Comparison of ENCODE assay signal across 13 cellular contexts in genomic region chr19:11265785-11266236, GRCh38. TPM values are rescaled to one million over a fixed set of nuclear protein-coding genes. Genes with fewer than 3 reads are reported as not detected.
DNase-seq lines count a peak whose midpoint lies in the region; ATAC-seq, FAIRE-seq and TF ChIP-seq lines count a peak whose summit lies in the region.
"Had no signal": no experiment of that assay in that cellular context is flagged by ENCODE, and none has a peak within 500 bp of the region (broad histone marks: within the 10 kb centered on the region; RNA-seq: fewer than 3 reads in every experiment).

No MANE protein-coding gene starts in this region.

- peak; percentile 97 for FAIRE-seq in HepG2 (lab: Jason Lieb, UNC)

- CTCF ChIA-PET in HepG2 (lab: Yijun Ruan, JAX; ENCODE audit: low intra/inter-chr PET ratio, low total read pairs), result no interaction called here

- no peak for TF ChIP-seq CTCF in heart right ventricle (IDR thresholded peaks at IDR 0.05)
- TF ChIP-seq CTCF in HepG2 (CRISPR knock-in tag; IDR thresholded peaks at IDR 0.05), result peak; percentile 44

- H3K36me3 ChIP-seq in heart right ventricle, result no peaks in the 10 kb centered on the region
- H3K36me3 ChIP-seq in SJCRH30, result no peaks in the 10 kb centered on the region
- H3K36me3 ChIP-seq in HepG2 (replicated peaks in 1 of 2; ENCODE audit: control insufficient read depth in 1 of 2, insufficient read depth in 2 of 2, low read length in 2 of 2), result no peaks in the 10 kb centered on the region
- H3K36me3 ChIP-seq in HAP-1 (replicated peaks), result no peaks in the 10 kb centered on the region

- H3K4me1 ChIP-seq in heart right ventricle, result peaks cover 11 to 72% (median 28%) of the 10 kb centered on the region in 9 donors
- peaks cover 24% of the 10 kb centered on the region for H3K4me1 ChIP-seq in SJCRH30
- peaks cover 81% of the 10 kb centered on the region for H3K4me1 ChIP-seq in HepG2 (ENCODE audit: insufficient read depth, low read length)
- H3K4me1 ChIP-seq in HAP-1, result no peaks in the 10 kb centered on the region; the same call in 1 of the 2 replicates

- TF ChIP-seq POLR2A in HepG2 (IDR thresholded peaks at IDR 0.05; ENCODE audit: insufficient read depth in 1 of 2, low read depth in 2 of 2, low read length in 2 of 2), result peak in 1 of 2 experiments; percentile 54; a peak in 1 of 4 replicates

- H3K27me3 ChIP-seq in heart right ventricle (peaks cover 0 to 40% (median 0%) of the 10 kb centered on the region in 7 donors), SJCRH30 (no peaks in the 10 kb centered on the region), HepG2 (ENCODE audit: control insufficient read depth in 1 of 2, insufficient read depth in 2 of 2, low read length in 2 of 2) (peaks cover 0 to 2% of the 10 kb centered on the region in 2 experiments; a peak in 1 of 5 replicates), HAP-1 (ENCODE audit: low read depth) (no peaks in the 10 kb centered on the region)

- no peaks in the 10 kb centered on the region for H3K9me3 ChIP-seq in heart right ventricle
- H3K9me3 ChIP-seq in SJCRH30 (replicated peaks), result no peaks in the 10 kb centered on the region
- H3K9me3 ChIP-seq in HepG2 (ENCODE audit: low read length), result no peaks in the 10 kb centered on the region
- H3K9me3 ChIP-seq in HAP-1, result no peaks in the 10 kb centered on the region

- TF ChIP-seq RAD21 in HepG2 (CRISPR knock-in tag; IDR thresholded peaks at IDR 0.05), result peak; percentile 52

- 77 to 78% methylated on average over 11 of the region's 11 CpGs for WGBS in heart right ventricle, 2 donors
- WGBS in HepG2 (ENCODE audit: low lambda C conversion rate), result 0% methylated on average over 8 of the region's 11 CpGs

- DNase-seq in heart right ventricle (no peak), Right ventricle myocardium inferior (ENCODE audit: missing footprints) (no peak), SJCRH30 (peak; percentile 77 to 85), HepG2 (ENCODE audit: low spot score) (peak; percentile 93), ureter (ENCODE audit: low spot score) (peak; percentile 90), substantia nigra (lab: John Stamatoyannopoulos, UW) (no peak), HAP-1 (ENCODE audit: low spot score in 2 of 2) (no peak)
- DNase-seq: activated CD4-positive, CD25-positive, alpha-beta regulatory T cell; activated naive CD4-positive, alpha-beta T cell treated with Interleukin-2 at 50 U/mL for 16 hours; KBM-7; stimulated activated naive B cell treated with anti-CD40 and anti-IgM and Interleukin-4, amounts not matched to agents 10 μg/mL and 1 μg/mL and 100 μg/mL, for 72 hours had no signal

- ATAC-seq in heart right ventricle (peak in 1 of 8 donors; percentile 6), Right ventricle myocardium inferior (no peak), HepG2 (peak; percentile 95), GM19023 (IDR thresholded peaks at IDR 0.05; ENCODE audit: unreplicated experiment) (no peak)
- ATAC-seq: stimulated activated naive B cell treated with anti-CD40 and anti-IgM and Interleukin-4, amounts not matched to agents 10 μg/mL and 1 μg/mL and 100 μg/mL, for 72 hours had no signal

- H3K27ac ChIP-seq in heart right ventricle (peak overlapping the region in 8 of 10 donors; percentile 50 to 99 (median 86)), SJCRH30 (peak overlapping the region; percentile 22; the same call in 1 of the 2 replicates), HepG2 (ENCODE audit: extremely low read length, insufficient read depth, low read length) (peak overlapping the region; percentile 25), substantia nigra (ENCODE audit: low read depth, low read length, poor library complexity, severe bottlenecking) (no peak overlapping the region)

- peak overlapping the region; percentile 23; the same call in 1 of the 2 replicates for H3K9ac ChIP-seq in HepG2 (ENCODE audit: insufficient read depth, low read depth, low read length)

- TF ChIP-seq EP300 in HepG2 (IDR thresholded peaks at IDR 0.05; ENCODE audit: low read depth in 2 of 2, low read length in 2 of 2) (peak in 1 of 2 experiments; percentile 93; a peak in 2 of 4 replicates), HepG2 (CRISPR knock-in tag; IDR thresholded peaks at IDR 0.05; ENCODE audit: borderline replicate concordance) (peak; percentile 91)

- no peak overlapping the region for H2AFZ ChIP-seq in HepG2 (ENCODE audit: low read length)

- H3K4me3 ChIP-seq in heart right ventricle (no peak overlapping the region), SJCRH30 (no peak overlapping the region), HepG2 (replicated peaks in 1 of 3; ENCODE audit: insufficient read depth in 1 of 3, low read depth in 2 of 3, low read length in 3 of 3) (peak overlapping the region in 1 of 3 experiments; percentile 14; a peak in 1 of 6 replicates), HAP-1 (no peak overlapping the region)

- no peaks in the 10 kb centered on the region for H3K79me2 ChIP-seq in HepG2 (ENCODE audit: insufficient read depth, low read length)

- in situ Hi-C loops in HepG2 (cut with HindIII; ENCODE audit: extremely low pct_ligation_motif_present, low pct_unique_long_range_greater_than_20kb), result no loop called here
- in situ Hi-C loops in HAP-1 (cut with MboI; ENCODE audit: low sequenced_read_pairs), result no loop called here

- POLR2A ChIA-PET in HepG2 (lab: Yijun Ruan, JAX), result interaction anchor here (0.7 to 2.6 kb wide), 7 partner anchors 9 to 123 kb away, joined by 3 to 12 read pairs (median 5); partner anchors contain the start of gene SWSAP1

- intact Hi-C loops in heart right ventricle (cut with DNase I) (no loop called here), Right ventricle myocardium inferior (cut with DNase I) (no loop called here), HepG2 (cut with micrococcal nuclease; ENCODE audit: unreplicated experiment) (loop anchor here (2.0 kb wide), 1 partner anchor 23 kb away; no protein-coding TSS in a partner anchor)

- no TSS peak for BruUV-seq in HepG2 (replicated peaks; lab: Mats Ljungman, UMichigan)

- no peaks in the 10 kb centered on the region for H4K20me1 ChIP-seq in HepG2 (ENCODE audit: insufficient read depth, low read length)

- peak overlapping the region; percentile 55 for H3K4me2 ChIP-seq in HepG2 (ENCODE audit: low read depth, low read length)

RNA-seq across cellular contexts. Expression of gene DOCK6, which starts 3.5 kb away (rescaled TPM):
- total RNA-seq in heart right ventricle (10 to 100 TPM; 27.6 to 57.2 (median 40.2) TPM), Right ventricle myocardium inferior (35.1 TPM), HepG2 (2016; rRNA removed; fragmentation: Illumina TruSeq; extraction: Trizol) (4.1 and 5.4 TPM in 2 replicates), ureter (125 TPM)
- polyA plus RNA-seq in heart right ventricle (10 to 100 TPM; 29.0 to 73.3 TPM), HepG2 (2011; rRNA removed) (38.1 and 46.6 TPM in 2 replicates)
- 15.2 and 18.3 TPM in 2 replicates for total RNA-seq in SJCRH30 (2014; rRNA removed; shearing (Covaris generic))
- total RNA-seq in HepG2 (2016; cell fraction: cytosol; rRNA removed; fragmentation: Illumina TruSeq; extraction: Trizol; ENCODE audit: low read depth), result 4.1 and 5.4 TPM in 2 replicates
- total RNA-seq in HepG2 (2016; cell fraction: insoluble cytoplasmic fraction; rRNA removed; fragmentation: Illumina TruSeq; extraction: Trizol), result 3.1 and 3.4 TPM in 2 replicates
- total RNA-seq in HepG2 (2016; cell fraction: membrane; rRNA removed; fragmentation: Illumina TruSeq; extraction: Trizol), result 3.4 and 4.4 TPM in 2 replicates
- total RNA-seq in HepG2 (2016; cell fraction: nucleus; rRNA removed; fragmentation: Illumina TruSeq; extraction: Trizol), result 5.8 and 8.9 TPM in 2 replicates
- 15.5 and 23.3 TPM in 2 replicates for polyA plus RNA-seq in HepG2 (2011; cell fraction: cytosol; rRNA removed)
- 209 and 275 TPM in 2 replicates for polyA plus RNA-seq in HepG2 (2011; cell fraction: nucleus; rRNA removed)
- polyA plus RNA-seq in HepG2 (2012), result 28.7 and 32.5 TPM in 2 replicates
- polyA plus RNA-seq in HepG2 (2016; cell fraction: cytosol; fragmentation: Illumina TruSeq; extraction: Trizol; ENCODE audit: low read depth), result 1.4 and 1.7 TPM in 2 replicates
- 5.4 and 9.2 TPM in 2 replicates for polyA plus RNA-seq in HepG2 (2016; cell fraction: insoluble cytoplasmic fraction; fragmentation: Illumina TruSeq; extraction: Trizol; ENCODE audit: low read depth)
- polyA plus RNA-seq in HepG2 (2016; cell fraction: membrane; fragmentation: Illumina TruSeq; extraction: Trizol; ENCODE audit: low read depth), result 3.5 and 3.9 TPM in 2 replicates
- 29.0 and 30.8 TPM in 2 replicates for polyA plus RNA-seq in HepG2 (2016; cell fraction: nucleus; fragmentation: Illumina TruSeq; extraction: Trizol; ENCODE audit: insufficient read depth, low read depth)
- polyA minus RNA-seq in HepG2 (2011; rRNA and poly(A)+ RNA removed; ENCODE audit: low replicate concordance), result 8.5 and 93.0 TPM in 2 replicates
- 27.5 and 35.8 TPM in 2 replicates for polyA minus RNA-seq in HepG2 (2011; cell fraction: cytosol; rRNA and poly(A)+ RNA removed)
- polyA minus RNA-seq in HepG2 (2011; cell fraction: nucleus; rRNA and poly(A)+ RNA removed), result 45.7 and 50.6 TPM in 2 replicates

RNA-seq across cellular contexts. Expression of gene ANGPTL8, which starts 26.4 kb away (rescaled TPM):
- total RNA-seq in heart right ventricle (1 to 10 TPM in 2 of 10 donors, under 1 TPM in 2, not detected in 6; 0.34 to 1.8 (median 0.99) TPM), Right ventricle myocardium inferior (0.87 TPM), HepG2 (2016; rRNA removed; fragmentation: Illumina TruSeq; extraction: Trizol) (9.8 and 27.3 TPM in 2 replicates), ureter (not detected)
- polyA plus RNA-seq in heart right ventricle (10 to 100 TPM in 1 of 2 donors, 1 to 10 TPM in 1; 3.9 to 13.0 TPM), HepG2 (2011; rRNA removed) (243 and 436 TPM in 2 replicates)
- not detected in 2 replicates for total RNA-seq in SJCRH30 (2014; rRNA removed; shearing (Covaris generic))
- total RNA-seq in HepG2 (2016; cell fraction: cytosol; rRNA removed; fragmentation: Illumina TruSeq; extraction: Trizol; ENCODE audit: low read depth), result 8.5 and 9.2 TPM in 2 replicates
- total RNA-seq in HepG2 (2016; cell fraction: insoluble cytoplasmic fraction; rRNA removed; fragmentation: Illumina TruSeq; extraction: Trizol), result 10.0 and 28.0 TPM in 2 replicates
- total RNA-seq in HepG2 (2016; cell fraction: membrane; rRNA removed; fragmentation: Illumina TruSeq; extraction: Trizol), result 4.7 and 6.0 TPM in 2 replicates
- total RNA-seq in HepG2 (2016; cell fraction: nucleus; rRNA removed; fragmentation: Illumina TruSeq; extraction: Trizol), result 17.9 and 23.8 TPM in 2 replicates
- polyA plus RNA-seq in HepG2 (2011; cell fraction: cytosol; rRNA removed), result 348 and 360 TPM in 2 replicates
- 144 and 221 TPM in 2 replicates for polyA plus RNA-seq in HepG2 (2011; cell fraction: nucleus; rRNA removed)
- 51.8 and 140 TPM in 2 replicates for polyA plus RNA-seq in HepG2 (2012)
- polyA plus RNA-seq in HepG2 (2016; cell fraction: cytosol; fragmentation: Illumina TruSeq; extraction: Trizol; ENCODE audit: low read depth), result 5.4 and 8.8 TPM in 2 replicates
- polyA plus RNA-seq in HepG2 (2016; cell fraction: insoluble cytoplasmic fraction; fragmentation: Illumina TruSeq; extraction: Trizol; ENCODE audit: low read depth), result 8.3 and 9.3 TPM in 2 replicates
- 5.7 and 6.0 TPM in 2 replicates for polyA plus RNA-seq in HepG2 (2016; cell fraction: membrane; fragmentation: Illumina TruSeq; extraction: Trizol; ENCODE audit: low read depth)
- 33.3 and 34.8 TPM in 2 replicates for polyA plus RNA-seq in HepG2 (2016; cell fraction: nucleus; fragmentation: Illumina TruSeq; extraction: Trizol; ENCODE audit: insufficient read depth, low read depth)
- polyA minus RNA-seq in HepG2 (2011; rRNA and poly(A)+ RNA removed; ENCODE audit: low replicate concordance), result 46.9 TPM in 1 of 2 replicates, not detected in the other
- polyA minus RNA-seq in HepG2 (2011; cell fraction: cytosol; rRNA and poly(A)+ RNA removed), result 34.2 and 44.2 TPM in 2 replicates
- 16.1 and 21.8 TPM in 2 replicates for polyA minus RNA-seq in HepG2 (2011; cell fraction: nucleus; rRNA and poly(A)+ RNA removed)

RNA-seq across cellular contexts. Expression of gene TSPAN16, which starts 30.1 kb away (rescaled TPM):
- not detected for total RNA-seq in heart right ventricle
- polyA plus RNA-seq in heart right ventricle, result not detected
- total RNA-seq in Right ventricle myocardium inferior, result not detected
- total RNA-seq in SJCRH30 (2014; rRNA removed; shearing (Covaris generic)), result not detected in 2 replicates
- not detected in 2 replicates for total RNA-seq in HepG2 (2016; rRNA removed; fragmentation: Illumina TruSeq; extraction: Trizol)
- not detected in 2 replicates for total RNA-seq in HepG2 (2016; cell fraction: cytosol; rRNA removed; fragmentation: Illumina TruSeq; extraction: Trizol; ENCODE audit: low read depth)
- total RNA-seq in HepG2 (2016; cell fraction: insoluble cytoplasmic fraction; rRNA removed; fragmentation: Illumina TruSeq; extraction: Trizol), result not detected in 2 replicates
- not detected in 2 replicates for total RNA-seq in HepG2 (2016; cell fraction: membrane; rRNA removed; fragmentation: Illumina TruSeq; extraction: Trizol)
- total RNA-seq in HepG2 (2016; cell fraction: nucleus; rRNA removed; fragmentation: Illumina TruSeq; extraction: Trizol), result not detected in 2 replicates
- polyA plus RNA-seq in HepG2 (2011; rRNA removed), result not detected in 2 replicates
- not detected in 2 replicates for polyA plus RNA-seq in HepG2 (2011; cell fraction: cytosol; rRNA removed)
- polyA plus RNA-seq in HepG2 (2011; cell fraction: nucleus; rRNA removed), result not detected in 2 replicates
- polyA plus RNA-seq in HepG2 (2012), result not detected in 2 replicates
- polyA plus RNA-seq in HepG2 (2016; cell fraction: cytosol; fragmentation: Illumina TruSeq; extraction: Trizol; ENCODE audit: low read depth), result not detected in 2 replicates
- polyA plus RNA-seq in HepG2 (2016; cell fraction: insoluble cytoplasmic fraction; fragmentation: Illumina TruSeq; extraction: Trizol; ENCODE audit: low read depth), result not detected in 2 replicates
- not detected in 2 replicates for polyA plus RNA-seq in HepG2 (2016; cell fraction: membrane; fragmentation: Illumina TruSeq; extraction: Trizol; ENCODE audit: low read depth)
- polyA plus RNA-seq in HepG2 (2016; cell fraction: nucleus; fragmentation: Illumina TruSeq; extraction: Trizol; ENCODE audit: insufficient read depth, low read depth), result not detected in 2 replicates
- polyA minus RNA-seq in HepG2 (2011; rRNA and poly(A)+ RNA removed; ENCODE audit: low replicate concordance), result not detected in 2 replicates
- not detected in 2 replicates for polyA minus RNA-seq in HepG2 (2011; cell fraction: cytosol; rRNA and poly(A)+ RNA removed)
- polyA minus RNA-seq in HepG2 (2011; cell fraction: nucleus; rRNA and poly(A)+ RNA removed), result not detected in 2 replicates
- not detected for total RNA-seq in ureter
- total RNA-seq: skeletal muscle tissue had no signal

Comparison
In these comparisons a context has a peak if more than half of its experiments do, and no peak if none do; other contexts are left out.
1. DNase-seq: peak in SJCRH30 (2 of 2), HepG2 (single experiment) and ureter (single experiment); none in heart right ventricle (0 of 2), Right ventricle myocardium inferior (single experiment), substantia nigra (0 of 49) and HAP-1 (0 of 2).